In genomic region chr7:5773661-5774086, GRCh38 we compare ENCODE assay signal across 9 cellular contexts. TPM values are rescaled to one million over a fixed set of nuclear protein-coding genes. Genes with fewer than 3 reads are reported as not detected.
DNase-seq lines count a peak whose midpoint lies in the region; ATAC-seq and TF ChIP-seq lines count a peak whose summit lies in the region.
"Had no signal": no experiment of that assay in that cellular context is flagged by ENCODE, and none has a peak within 500 bp of the region (broad histone marks: within the 10 kb centered on the region; RNA-seq: fewer than 3 reads in every experiment).

No MANE protein-coding gene starts in this region.

- no peak overlapping the region for H3K4me3 ChIP-seq in GM23338
- H3K4me3 ChIP-seq in WERI-Rb-1 (ENCODE audit: low read depth, low read length) = no peak overlapping the region

- no peaks in the 10 kb centered on the region for H3K9me2 ChIP-seq in GM23338 (ENCODE audit: insufficient read depth)

- DNase-seq in GM23338 (ENCODE audit: low spot score) (no peak), SK-MEL-5 (ENCODE audit: low read depth, low spot score) (peak; percentile 49), dermis blood vessel endothelial cell (peak; percentile 94), NCI-H524 (lab: John Stamatoyannopoulos, UW) (no peak), WERI-Rb-1 (no peak)
- peak; percentile 59 for DNase-seq in stimulated activated CD4-positive, alpha-beta T cell treated with anti-CD3 and anti-CD28 coated beads, Interleukin-1b, Interleukin-23, amount 100 ng/mL, for 48 hours

- H3K4me3 Mint-ChIP-seq in GM23338 = no peak overlapping the region
- H3K4me3 Mint-ChIP-seq: IgD-negative memory B cell had no signal

- peaks cover 13% of the 10 kb centered on the region for H3K36me3 Mint-ChIP-seq in GM23338 (ENCODE audit: low read depth)

- no peaks in the 10 kb centered on the region for H3F3A ChIP-seq in GM23338 (replicated peaks; ENCODE audit: low read depth)

- H3K27ac ChIP-seq in GM23338 (ENCODE audit: low read depth) = peak overlapping the region; percentile 18; the same call in 1 of the 2 replicates
- no peak overlapping the region for H3K27ac ChIP-seq in WERI-Rb-1

- H3K36me3 ChIP-seq in GM23338 (ENCODE audit: insufficient read depth) (no peaks in the 10 kb centered on the region), WERI-Rb-1 (peaks cover 18% of the 10 kb centered on the region)

- H2AFZ ChIP-seq in GM23338 = no peak overlapping the region

- no peak overlapping the region for H3K4me2 ChIP-seq in GM23338

- H3K9me3 Mint-ChIP-seq in GM23338 = no peaks in the 10 kb centered on the region
- H3K9me3 Mint-ChIP-seq: IgD-negative memory B cell had no signal

- H3K27me3 ChIP-seq in GM23338 (ENCODE audit: insufficient read depth) (no peaks in the 10 kb centered on the region), WERI-Rb-1 (ENCODE audit: insufficient read depth, low read depth, severe bottlenecking) (no peaks in the 10 kb centered on the region)

- H3K27ac Mint-ChIP-seq in GM23338 = 0 out of 2 replicates have a peak overlapping the region, but pooled peaks have one; percentile 43
- H3K27ac Mint-ChIP-seq: IgD-negative memory B cell had no signal

- in situ Hi-C loops in SK-MEL-5 (cut with HindIII; ENCODE audit: low pct_unique_long_range_greater_than_20kb, low sequenced_read_pairs) = no loop called here

- ATAC-seq in GM23338 = no peak
- no peak for ATAC-seq in GM21360 (IDR thresholded peaks at IDR 0.05; ENCODE audit: unreplicated experiment)
- ATAC-seq in HG03108 (IDR thresholded peaks at IDR 0.05; ENCODE audit: unreplicated experiment) = no peak

- peaks cover 3% of the 10 kb centered on the region for H3K27me3 Mint-ChIP-seq in GM23338 (ENCODE audit: insufficient read depth, low read depth, poor library complexity)
- H3K27me3 Mint-ChIP-seq: IgD-negative memory B cell had no signal

- peaks cover 30% of the 10 kb centered on the region for H4K20me1 ChIP-seq in GM23338 (replicated peaks; ENCODE audit: insufficient read depth)

- H3K9me3 ChIP-seq in WERI-Rb-1 (ENCODE audit: severe bottlenecking) = no peaks in the 10 kb centered on the region

- H3K4me1 ChIP-seq in GM23338 (ENCODE audit: insufficient read depth) = no peaks in the 10 kb centered on the region

- H3K79me2 ChIP-seq in GM23338 (replicated peaks; ENCODE audit: insufficient read depth) = peaks cover 100% of the 10 kb centered on the region

- peaks cover 11% of the 10 kb centered on the region; the same call in 2 of the 3 replicates for H3K4me1 Mint-ChIP-seq in GM23338

- TF ChIP-seq CTCF in GM23338 (conservative IDR thresholded peaks at IDR 0.05; ENCODE audit: low read depth in 2 of 2) (no peak), WERI-Rb-1 (IDR thresholded peaks at IDR 0.05; ENCODE audit: low read depth, low read length) (no peak)

TF ChIP-seq in GM23338, 12 proteins besides CTCF, POLR2A, EP300 and RAD21 (continues in another document):
- TF ChIP-seq STAT1 (IDR thresholded peaks at IDR 0.05; ENCODE audit: unreplicated experiment) = no peak
- TF ChIP-seq ZNF114 (CRISPR knock-in tag; IDR thresholded peaks at IDR 0.05) = no peak
- TF ChIP-seq EZH2phosphoT487 (IDR thresholded peaks at IDR 0.05; ENCODE audit: unreplicated experiment) = no peak
- TF ChIP-seq REST (IDR thresholded peaks at IDR 0.05; ENCODE audit: unreplicated experiment) = no peak
- TF ChIP-seq EZH2 (IDR thresholded peaks at IDR 0.05; ENCODE audit: low read depth, unreplicated experiment) = no peak
- TF ChIP-seq, protein P1, sequence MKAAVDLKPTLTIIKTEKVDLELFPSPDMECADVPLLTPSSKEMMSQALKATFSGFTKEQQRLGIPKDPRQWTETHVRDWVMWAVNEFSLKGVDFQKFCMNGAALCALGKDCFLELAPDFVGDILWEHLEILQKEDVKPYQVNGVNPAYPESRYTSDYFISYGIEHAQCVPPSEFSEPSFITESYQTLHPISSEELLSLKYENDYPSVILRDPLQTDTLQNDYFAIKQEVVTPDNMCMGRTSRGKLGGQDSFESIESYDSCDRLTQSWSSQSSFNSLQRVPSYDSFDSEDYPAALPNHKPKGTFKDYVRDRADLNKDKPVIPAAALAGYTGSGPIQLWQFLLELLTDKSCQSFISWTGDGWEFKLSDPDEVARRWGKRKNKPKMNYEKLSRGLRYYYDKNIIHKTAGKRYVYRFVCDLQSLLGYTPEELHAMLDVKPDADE (IDR thresholded peaks at IDR 0.05) = no peak
- no peak for TF ChIP-seq CREB1 (CRISPR knock-in tag; IDR thresholded peaks at IDR 0.05; ENCODE audit: low read depth)
- TF ChIP-seq POLR2AphosphoS5 (IDR thresholded peaks at IDR 0.05; ENCODE audit: low read depth) = no peak

RNA-seq across cellular contexts. Expression of gene RNF216, which starts 7.8 kb away (rescaled TPM):
- 26.7 and 31.3 TPM in 2 replicates for total RNA-seq in GM23338 (2014; rRNA removed; shearing (Covaris generic))
- polyA plus RNA-seq in GM23338 (2016; fragmentation: Nextera tagmentation; extraction: Ambion mirVana) = 20.0 and 25.2 TPM in 2 replicates
- total RNA-seq in SK-MEL-5 (2014; rRNA removed; shearing (Covaris generic)) = 38.0 and 40.0 TPM in 2 replicates
- polyA plus RNA-seq in SK-MEL-5 (2015; cell fraction: cytosol; rRNA removed) = 43.6 and 55.8 TPM in 2 replicates
- polyA plus RNA-seq in SK-MEL-5 (2015; cell fraction: nucleus; rRNA removed) = 40.8 and 51.6 TPM in 2 replicates
- 40.7 and 42.5 TPM in 2 replicates for total RNA-seq in dermis blood vessel endothelial cell

Comparison
In these comparisons a context has a peak if more than half of its experiments do, and no peak if none do; other contexts are left out.
1. DNase-seq: peak in SK-MEL-5 (single experiment), dermis blood vessel endothelial cell (single experiment) and stimulated activated CD4-positive, alpha-beta T cell treated with anti-CD3 and anti-CD28 coated beads, Interleukin-1b, Interleukin-23, amount 100 ng/mL, for 48 hours (single experiment); none in GM23338 (single experiment), NCI-H524 (0 of 2) and WERI-Rb-1 (single experiment).